Comparison of ENCODE assay signal across 1 cellular context in the genomic region with DNA sequence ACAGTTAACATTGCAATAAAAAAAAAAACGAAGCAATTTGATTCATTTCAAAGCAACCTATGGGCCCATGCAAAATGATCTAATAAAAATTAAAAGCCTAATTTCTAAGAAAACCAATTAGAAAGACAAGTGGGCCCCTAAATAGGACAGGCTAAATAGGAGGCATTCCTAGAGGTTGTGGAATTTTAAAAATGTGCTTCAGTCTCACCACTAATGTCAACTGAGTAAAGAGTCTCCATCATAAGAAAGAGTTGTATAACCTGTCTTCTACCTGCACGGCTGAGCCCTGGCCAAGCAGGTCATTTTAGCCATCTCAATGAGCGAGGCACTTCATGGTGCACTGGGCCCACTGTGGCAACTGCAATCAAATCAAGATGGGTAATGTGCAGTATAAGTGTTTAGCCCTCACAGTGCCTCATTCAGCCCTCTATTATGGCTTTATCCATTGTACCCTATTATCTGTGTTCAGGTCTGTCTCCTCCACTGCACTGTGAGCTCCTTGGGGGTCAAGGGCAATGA.
TF ChIP-seq lines count a peak whose summit lies in the region.

No MANE protein-coding gene starts in this region.

TF ChIP-seq in GM23338, 12 proteins besides CTCF, POLR2A, EP300 and RAD21 (continued from another document):
- TF ChIP-seq, protein P1, sequence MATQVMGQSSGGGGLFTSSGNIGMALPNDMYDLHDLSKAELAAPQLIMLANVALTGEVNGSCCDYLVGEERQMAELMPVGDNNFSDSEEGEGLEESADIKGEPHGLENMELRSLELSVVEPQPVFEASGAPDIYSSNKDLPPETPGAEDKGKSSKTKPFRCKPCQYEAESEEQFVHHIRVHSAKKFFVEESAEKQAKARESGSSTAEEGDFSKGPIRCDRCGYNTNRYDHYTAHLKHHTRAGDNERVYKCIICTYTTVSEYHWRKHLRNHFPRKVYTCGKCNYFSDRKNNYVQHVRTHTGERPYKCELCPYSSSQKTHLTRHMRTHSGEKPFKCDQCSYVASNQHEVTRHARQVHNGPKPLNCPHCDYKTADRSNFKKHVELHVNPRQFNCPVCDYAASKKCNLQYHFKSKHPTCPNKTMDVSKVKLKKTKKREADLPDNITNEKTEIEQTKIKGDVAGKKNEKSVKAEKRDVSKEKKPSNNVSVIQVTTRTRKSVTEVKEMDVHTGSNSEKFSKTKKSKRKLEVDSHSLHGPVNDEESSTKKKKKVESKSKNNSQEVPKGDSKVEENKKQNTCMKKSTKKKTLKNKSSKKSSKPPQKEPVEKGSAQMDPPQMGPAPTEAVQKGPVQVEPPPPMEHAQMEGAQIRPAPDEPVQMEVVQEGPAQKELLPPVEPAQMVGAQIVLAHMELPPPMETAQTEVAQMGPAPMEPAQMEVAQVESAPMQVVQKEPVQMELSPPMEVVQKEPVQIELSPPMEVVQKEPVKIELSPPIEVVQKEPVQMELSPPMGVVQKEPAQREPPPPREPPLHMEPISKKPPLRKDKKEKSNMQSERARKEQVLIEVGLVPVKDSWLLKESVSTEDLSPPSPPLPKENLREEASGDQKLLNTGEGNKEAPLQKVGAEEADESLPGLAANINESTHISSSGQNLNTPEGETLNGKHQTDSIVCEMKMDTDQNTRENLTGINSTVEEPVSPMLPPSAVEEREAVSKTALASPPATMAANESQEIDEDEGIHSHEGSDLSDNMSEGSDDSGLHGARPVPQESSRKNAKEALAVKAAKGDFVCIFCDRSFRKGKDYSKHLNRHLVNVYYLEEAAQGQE (IDR thresholded peaks at IDR 0.05; ENCODE audit: unreplicated experiment): no peak
